ENCODE assay signal across 27 cellular contexts in genomic region chr5:116559673-116560164, GRCh38. TPM values are rescaled to one million over a fixed set of nuclear protein-coding genes. Genes with fewer than 3 reads are reported as not detected.
A peak's percentile ranks its signal among the peaks of the same experiment; 100 is the strongest.
DNase-seq lines count a peak whose midpoint lies in the region; FAIRE-seq and TF ChIP-seq lines count a peak whose summit lies in the region.
"Had no signal": no experiment of that assay in that cellular context is flagged by ENCODE, and none has a peak within 500 bp of the region (broad histone marks: within the 10 kb centered on the region; RNA-seq: fewer than 3 reads in every experiment).

No MANE protein-coding gene starts in this region.

- no peak overlapping the region for H2AFZ ChIP-seq in H1 (ENCODE audit: low read length)

- H3K27me3 ChIP-seq in BLaER1 (no peaks in the 10 kb centered on the region), HUES6 (ENCODE audit: control insufficient read depth, insufficient read depth, low read length) (no peaks in the 10 kb centered on the region), H1 (replicated peaks in 1 of 4; ENCODE audit: control insufficient read depth in 3 of 4, extremely low read depth in 1 of 4, insufficient read depth in 3 of 4, low read length in 3 of 4) (no peaks in the 10 kb centered on the region), sigmoid colon (no peaks in the 10 kb centered on the region)
- H3K27me3 ChIP-seq: SJCRH30, tibial artery had no signal

- intact Hi-C loops in sigmoid colon (cut with DNase I) (no loop called here), MCF 10A (cut with micrococcal nuclease) (loop anchor here (10.0 kb wide), 1 partner anchor 935 kb away; no protein-coding TSS in a partner anchor)

- H3K18ac ChIP-seq in H1 (ENCODE audit: extremely low read depth, low read length), result 0 out of 2 replicates have a peak overlapping the region, but pooled peaks have one; percentile 15

- H3K79me1 ChIP-seq in H1 (ENCODE audit: low read depth, low read length), result no peaks in the 10 kb centered on the region

- H3K36me3 Mint-ChIP-seq in mesothelial cell of epicardium, result no peaks in the 10 kb centered on the region
- no peaks in the 10 kb centered on the region for H3K36me3 Mint-ChIP-seq in MCF 10A (ENCODE audit: insufficient read depth, unreplicated experiment)
- H3K36me3 Mint-ChIP-seq: CD4-positive, alpha-beta memory T cell had no signal

- H2BK20ac ChIP-seq in H1 (ENCODE audit: low read length), result no peak overlapping the region; the same call in 1 of the 2 replicates

- TF ChIP-seq CTCF in H1 (IDR thresholded peaks at IDR 0.05; ENCODE audit: control extremely low read depth in 1 of 3, insufficient read depth in 1 of 3, low read depth in 1 of 3, low read length in 3 of 3), result no peak
- TF ChIP-seq CTCF in mesothelial cell of epicardium (IDR thresholded peaks at IDR 0.05; ENCODE audit: unreplicated experiment), result no peak
- TF ChIP-seq CTCF in sigmoid colon (IDR thresholded peaks at IDR 0.05), result no peak
- TF ChIP-seq CTCF in MCF 10A (IDR thresholded peaks at IDR 0.05; ENCODE audit: unreplicated experiment), result no peak
- TF ChIP-seq CTCF in D721Med (IDR thresholded peaks at IDR 0.05; ENCODE audit: insufficient read depth, missing control alignments), result no peak

- CTCF ChIA-PET in H1 (lab: Charles Lee; ENCODE audit: partially characterized antibody) (interaction anchor here (0.7 to 2.1 kb wide), 4 partner anchors 10 to 17 kb away, joined by 3 to 6 read pairs (median 4); partner anchors contain the start of gene SEMA6A), MCF 10A (lab: Yijun Ruan, JAX) (interaction anchor here (0.6 to 1.3 kb wide), 6 partner anchors 412 to 1835 kb away, joined by 3 to 5 read pairs (median 3); no protein-coding TSS in a partner anchor)

- no peak overlapping the region for H3K14ac ChIP-seq in H1 (ENCODE audit: insufficient read length)

- H3K9ac ChIP-seq in BLaER1, result no peak overlapping the region
- H3K9ac ChIP-seq in HUES6 (ENCODE audit: low read length), result peak overlapping the region; percentile 18
- no peak overlapping the region for H3K9ac ChIP-seq in H1 (replicated peaks in 1 of 4; ENCODE audit: extremely low read depth in 1 of 4, low read depth in 3 of 4, low read length in 3 of 4)

- no peak overlapping the region for H3K23ac ChIP-seq in H1 (ENCODE audit: insufficient read length)

- no peaks in the 10 kb centered on the region for H3K27me3 Mint-ChIP-seq in mesothelial cell of epicardium (ENCODE audit: low read depth)
- H3K27me3 Mint-ChIP-seq in MCF 10A (ENCODE audit: insufficient read depth, unreplicated experiment), result no peaks in the 10 kb centered on the region
- H3K27me3 Mint-ChIP-seq: activated naive CD8-positive, alpha-beta T cell; CD4-positive, alpha-beta memory T cell; stimulated activated naive CD8-positive, alpha-beta T cell treated with anti-CD3 and anti-CD28 coated beads, Interleukin-15, amount 100 ng/mL, for 72 hours had no signal

- H3K9me3 ChIP-seq in BLaER1, result no peaks in the 10 kb centered on the region
- H3K9me3 ChIP-seq in HUES6 (ENCODE audit: control insufficient read depth, insufficient read depth, low read depth, low read length), result no peaks in the 10 kb centered on the region
- no peaks in the 10 kb centered on the region for H3K9me3 ChIP-seq in H1 (ENCODE audit: insufficient read depth in 2 of 2, low read depth in 1 of 2, low read length in 1 of 2)
- H3K9me3 ChIP-seq in sigmoid colon, result no peaks in the 10 kb centered on the region
- H3K9me3 ChIP-seq: psoas muscle, SJCRH30, tibial artery had no signal

- H2BK12ac ChIP-seq in H1 (ENCODE audit: low read depth, low read length), result peak overlapping the region; percentile 68

- TF ChIP-seq POLR2A in H1 (IDR thresholded peaks at IDR 0.05; ENCODE audit: control extremely low read depth in 1 of 2, low read depth in 2 of 2, low read length in 2 of 2) (no peak), sigmoid colon (IDR thresholded peaks at IDR 0.05) (no peak)

- no peak overlapping the region for H4K91ac ChIP-seq in H1 (replicated peaks; ENCODE audit: insufficient read length, low read length)

- no peaks in the 10 kb centered on the region for H3K36me3 ChIP-seq in BLaER1
- peaks cover 31% of the 10 kb centered on the region for H3K36me3 ChIP-seq in HUES6 (ENCODE audit: control insufficient read depth, insufficient read depth, low read length)
- H3K36me3 ChIP-seq in H1 (ENCODE audit: control insufficient read depth in 2 of 4, insufficient read depth in 4 of 4, low read length in 3 of 4), result peaks cover 0 to 22% (median 0%) of the 10 kb centered on the region in 4 experiments; a peak in 1 of 8 replicates
- H3K36me3 ChIP-seq in sigmoid colon, result no peaks in the 10 kb centered on the region
- H3K36me3 ChIP-seq: tibial artery had no signal

- no peak overlapping the region for H2BK15ac ChIP-seq in H1 (ENCODE audit: low read length)

- H2BK5ac ChIP-seq in H1 (ENCODE audit: low read depth, low read length), result peak overlapping the region; percentile 50; the same call in 1 of the 2 replicates

- 29% methylated on average over 4 of the region's 4 CpGs; no CpG with 5 or more reads in 1 of the 2 experiments for WGBS in H1 (ENCODE audit: extremely low coverage in 1 of 2, insufficient coverage in 1 of 2, insufficient read length in 1 of 2, insufficient replicate concordance in 2 of 2, low coverage in 1 of 2, low lambda C conversion rate in 2 of 2, missing lambda C conversion rate in 1 of 2), 2 experiments
- 78 to 80% methylated on average over 4 of the region's 4 CpGs for WGBS in sigmoid colon, 2 donors

- no peak overlapping the region for H3K4me3 ChIP-seq in BLaER1
- H3K4me3 ChIP-seq in HUES6 (ENCODE audit: low read depth, low read length), result peak overlapping the region; percentile 98
- peak overlapping the region in 1 of 4 experiments; percentile 26; a peak in 1 of 8 replicates for H3K4me3 ChIP-seq in H1 (ENCODE audit: extremely low read depth in 1 of 4, insufficient read depth in 2 of 4, low read depth in 3 of 4, low read length in 4 of 4)
- no peak overlapping the region for H3K4me3 ChIP-seq in sigmoid colon
- H3K4me3 ChIP-seq: lung, psoas muscle, SJCRH30, tibial artery had no signal

- H3K56ac ChIP-seq in H1 (replicated peaks; ENCODE audit: insufficient read length, low read depth, low read length), result peak overlapping the region; percentile 49

- H4K8ac ChIP-seq in H1 (ENCODE audit: extremely low read depth, insufficient read depth, low read length), result peak overlapping the region; percentile 52; the same call in 1 of the 2 replicates

- H3K4me1 ChIP-seq in BLaER1 (peaks cover 55% of the 10 kb centered on the region), HUES6 (ENCODE audit: control insufficient read depth, insufficient read depth, low read length) (peaks cover 89% of the 10 kb centered on the region), H1 (replicated peaks in 1 of 4; ENCODE audit: control insufficient read depth in 3 of 4, insufficient read depth in 4 of 4, low read length in 3 of 4) (peaks cover 10 to 42% (median 29%) of the 10 kb centered on the region in 4 experiments), sigmoid colon (peaks cover 0 to 66% (median 31%) of the 10 kb centered on the region in 4 donors)
- H3K4me1 ChIP-seq: tibial artery had no signal

- POLR2A ChIA-PET in H1 (lab: Charles Lee; ENCODE audit: partially characterized antibody), result interaction anchor here (0.8 to 1.9 kb wide), 8 partner anchors 10 to 391 kb away, joined by 3 to 13 read pairs (median 4); partner anchors contain the start of gene SEMA6A
- POLR2A ChIA-PET in MCF 10A (lab: Yijun Ruan, JAX), result interaction anchor here (0.6 kb wide), 1 partner anchor 382 kb away, joined by 3 read pairs; no protein-coding TSS in a partner anchor

- peaks cover 86 to 98% of the 10 kb centered on the region in 2 experiments for H3K79me2 ChIP-seq in H1 (ENCODE audit: control insufficient read depth in 1 of 2, insufficient read depth in 2 of 2, low read length in 2 of 2)

- H4K20me1 ChIP-seq in BLaER1 (no peaks in the 10 kb centered on the region), H1 (replicated peaks in 1 of 2; ENCODE audit: control insufficient read depth in 1 of 2, insufficient read depth in 2 of 2, low read length in 2 of 2) (peaks cover 33 to 48% of the 10 kb centered on the region in 2 experiments)

- H2BK120ac ChIP-seq in H1 (replicated peaks; ENCODE audit: low read depth, low read length), result peak overlapping the region; percentile 18

- H2AK5ac ChIP-seq in H1 (ENCODE audit: low read depth, low read length), result peak overlapping the region; percentile 68; the same call in 1 of the 2 replicates

- H4K5ac ChIP-seq in H1 (ENCODE audit: insufficient read length, low read depth, low read length), result no peak overlapping the region

- FAIRE-seq in H1 (lab: Jason Lieb, UNC), result no peak
- no peak for FAIRE-seq in D721Med (lab: Jason Lieb, UNC)
- FAIRE-seq: A204.1, endothelial cell of umbilical vein, H54, TTC549 had no signal

- H3K4me3 Mint-ChIP-seq in mesothelial cell of epicardium (no peak overlapping the region), MCF 10A (ENCODE audit: unreplicated experiment) (no peak overlapping the region)
- H3K4me3 Mint-ChIP-seq: activated CD4-positive, alpha-beta memory T cell treated with anti-CD3 and anti-CD28 coated beads, Interleukin-2, amount 10 ng/mL, durations not matched to agents 7 days and 5 days; activated naive CD8-positive, alpha-beta T cell; activated T-helper 17 cell treated with anti-CD3 and anti-CD28 coated beads, Interleukin-2, amount 50 U/mL, for 72 hours; CD4-positive, alpha-beta memory T cell; stimulated activated naive CD8-positive, alpha-beta T cell treated with anti-CD3 and anti-CD28 coated beads, Interleukin-15, amount 100 ng/mL, for 72 hours had no signal

- H3K27ac Mint-ChIP-seq in mesothelial cell of epicardium (peak overlapping the region; percentile 24), MCF 10A (ENCODE audit: low read depth, unreplicated experiment) (no peak overlapping the region)
- H3K27ac Mint-ChIP-seq: activated CD4-positive, alpha-beta memory T cell treated with anti-CD3 and anti-CD28 coated beads, Interleukin-2, amount 10 ng/mL, durations not matched to agents 7 days and 5 days; activated naive CD8-positive, alpha-beta T cell; activated T-helper 17 cell treated with anti-CD3 and anti-CD28 coated beads, Interleukin-2, amount 50 U/mL, for 72 hours; CD4-positive, alpha-beta memory T cell; stimulated activated naive CD8-positive, alpha-beta T cell treated with anti-CD3 and anti-CD28 coated beads, Interleukin-15, amount 100 ng/mL, for 72 hours had no signal

- TF ChIP-seq RAD21 in H1 (IDR thresholded peaks at IDR 0.05 in 1 of 2, conservative IDR thresholded peaks at IDR 0.05 in 1 of 2; ENCODE audit: low read depth in 2 of 2, low read length in 2 of 2), result no peak

- H3K4ac ChIP-seq in H1 (replicated peaks; ENCODE audit: insufficient read length, low read depth, low read length), result no peak overlapping the region

- DNase-seq in H1 (ENCODE audit: low read depth in 1 of 2, low spot score in 2 of 2), result no peak
- DNase-seq in mesothelial cell of epicardium (ENCODE audit: low spot score in 2 of 2, unreplicated experiment in 2 of 2), result no peak
- DNase-seq in sigmoid colon, result no peak
- no peak for DNase-seq in DMS53 treated with DMSO at 0.1 percent for 48 hours (lab: John Stamatoyannopoulos, UW; ENCODE audit: unreplicated experiment)
- DNase-seq in MCF 10A (ENCODE audit: unreplicated experiment), result no peak
- DNase-seq in D721Med (ENCODE audit: insufficient read length, low spot score), result no peak
- DNase-seq: activated CD4-positive, alpha-beta memory T cell treated with anti-CD3 and anti-CD28 coated beads, Interleukin-2, amount 10 ng/mL, durations not matched to agents 7 days and 5 days; activated CD4-positive, CD25-positive, alpha-beta regulatory T cell treated with anti-CD3 and anti-CD28 coated beads, Interleukin-2, amount 50 U/mL, for 72 hours; anterior cingulate cortex; CD4-positive, alpha-beta memory T cell; dermis blood vessel endothelial cell; NCI-H1436 treated with DMSO at 0.1 percent for 48 hours; NCI-H446 treated with DMSO at 0.1 percent for 48 hours; psoas muscle; SJCRH30; stimulated activated naive CD8-positive, alpha-beta T cell treated with anti-CD3 and anti-CD28 coated beads, Interleukin-15, amount 100 ng/mL, for 72 hours; tibial artery had no signal

- peak overlapping the region; percentile 31 for H3K27ac ChIP-seq in BLaER1
- H3K27ac ChIP-seq in HUES6 (ENCODE audit: low read depth, low read length), result no peak overlapping the region
- peak overlapping the region; percentile 20; the same call in 1 of the 2 replicates for H3K27ac ChIP-seq in H1 (ENCODE audit: low read depth, low read length)
- H3K27ac ChIP-seq in sigmoid colon, result no peak overlapping the region
- H3K27ac ChIP-seq: psoas muscle, SJCRH30, tibial artery had no signal

- peaks cover 41% of the 10 kb centered on the region for H3K4me1 Mint-ChIP-seq in mesothelial cell of epicardium
- H3K4me1 Mint-ChIP-seq in MCF 10A (ENCODE audit: insufficient read depth, unreplicated experiment), result no peaks in the 10 kb centered on the region
- H3K4me1 Mint-ChIP-seq: activated CD4-positive, alpha-beta memory T cell treated with anti-CD3 and anti-CD28 coated beads, Interleukin-2, amount 10 ng/mL, durations not matched to agents 7 days and 5 days; activated T-helper 17 cell treated with anti-CD3 and anti-CD28 coated beads, Interleukin-2, amount 50 U/mL, for 72 hours; CD4-positive, alpha-beta memory T cell; stimulated activated naive CD8-positive, alpha-beta T cell treated with anti-CD3 and anti-CD28 coated beads, Interleukin-15, amount 100 ng/mL, for 72 hours had no signal

- BruUV-seq in MCF 10A (replicated peaks; lab: Mats Ljungman, UMichigan), result no TSS peak

- H3K4me2 ChIP-seq in BLaER1 (peak overlapping the region; percentile 82), H1 (ENCODE audit: insufficient read depth in 1 of 2, low read depth in 2 of 2, low read length in 2 of 2) (peak overlapping the region; percentile 50 to 69)

- TF ChIP-seq EP300 in H1 (IDR thresholded peaks at IDR 0.05; ENCODE audit: borderline replicate concordance in 1 of 2, low read depth in 2 of 2, low read length in 2 of 2), result no peak
- no peak for TF ChIP-seq EP300 in sigmoid colon (IDR thresholded peaks at IDR 0.05)

- peaks cover 4% of the 10 kb centered on the region; the same call in 1 of the 2 replicates for H3K23me2 ChIP-seq in H1 (ENCODE audit: low read depth, low read length)

- no peaks in the 10 kb centered on the region for H3K9me3 Mint-ChIP-seq in mesothelial cell of epicardium
- no peaks in the 10 kb centered on the region for H3K9me3 Mint-ChIP-seq in MCF 10A (ENCODE audit: unreplicated experiment)
- H3K9me3 Mint-ChIP-seq: activated CD4-positive, alpha-beta memory T cell treated with anti-CD3 and anti-CD28 coated beads, Interleukin-2, amount 10 ng/mL, durations not matched to agents 7 days and 5 days; activated T-helper 17 cell treated with anti-CD3 and anti-CD28 coated beads, Interleukin-2, amount 50 U/mL, for 72 hours; stimulated activated naive CD8-positive, alpha-beta T cell treated with anti-CD3 and anti-CD28 coated beads, Interleukin-15, amount 100 ng/mL, for 72 hours had no signal

RNA-seq across cellular contexts. Expression of gene SEMA6A, which starts 14.9 kb away (rescaled TPM):
- total RNA-seq in H1 (2021; fragmentation: NEBNext Ultra II Directional; extraction: Animal tissue kit (Norgen Biotek cat#: 25700)), result 260 and 277 TPM in 2 replicates
- polyA plus RNA-seq in H1 (2011; rRNA removed) (78.3 and 122 TPM in 2 replicates), sigmoid colon (10 to 100 TPM in 1 of 3 donors, 1 to 10 TPM in 2; 4.9 to 16.3 (median 8.4) TPM)
- polyA plus RNA-seq in H1 (2011; cell fraction: cytosol; rRNA removed), result 94.2 TPM
- polyA plus RNA-seq in H1 (2011; cell fraction: nucleus; rRNA removed), result 201 TPM
- polyA plus RNA-seq in H1 (2012, experiment 1 of 2), result 134 to 170 TPM (median 158 TPM) in 4 replicates
- 17.8 TPM for polyA plus RNA-seq in H1 (2012, experiment 2 of 2)
- 452 TPM for polyA plus RNA-seq in H1 (2013, experiment 1 of 2)
- polyA plus RNA-seq in H1 (2013, experiment 2 of 2), result 483 TPM
- 166 and 205 TPM in 2 replicates for polyA minus RNA-seq in H1 (2011; rRNA and poly(A)+ RNA removed)
- polyA minus RNA-seq in H1 (2011; cell fraction: cytosol; rRNA and poly(A)+ RNA removed), result 219 TPM
- polyA minus RNA-seq in H1 (2011; cell fraction: nucleus; rRNA and poly(A)+ RNA removed), result 424 TPM
- total RNA-seq in mesothelial cell of epicardium (129 to 138 TPM (median 132 TPM) in 3 replicates), sigmoid colon (10 to 100 TPM; 25.0 to 55.7 (median 39.5) TPM), MCF 10A (2022) (1.5 and 2.1 TPM in 2 replicates)
- total RNA-seq: CD4-positive, alpha-beta memory T cell; G401 had no signal

Comparison
In these comparisons a context has a peak if more than half of its experiments do, and no peak if none do; other contexts are left out.
1. H3K27ac ChIP-seq: peak in BLaER1 (single experiment) and H1 (single experiment); none in HUES6 (single experiment) and sigmoid colon (0 of 4).